In genomic region chr6:84522135-84522535, GRCh38 we compare ENCODE assay signal across 13 cellular contexts.
A peak's percentile ranks its signal among the peaks of the same experiment; 100 is the strongest.
DNase-seq lines count a peak whose midpoint lies in the region; ATAC-seq, FAIRE-seq and TF ChIP-seq lines count a peak whose summit lies in the region.
"Had no signal": no experiment of that assay in that cellular context is flagged by ENCODE, and none has a peak within 500 bp of the region (broad histone marks: within the 10 kb centered on the region; RNA-seq: fewer than 3 reads in every experiment).

No MANE protein-coding gene starts in this region.

- in situ Hi-C loops in G401 (cut with HindIII; ENCODE audit: low sequenced_read_pairs): no loop called here

- peak; percentile 48 for ATAC-seq in lung (ENCODE audit: insufficient read depth, low FRiP score)
- ATAC-seq in T-helper 17 cell: no peak
- no peak for ATAC-seq in GM18519 (IDR thresholded peaks at IDR 0.05; ENCODE audit: low FRiP score, unreplicated experiment)

- no peaks in the 10 kb centered on the region for H3K4me1 ChIP-seq in lung (ENCODE audit: control insufficient read depth in 2 of 2, insufficient read depth in 2 of 2, low read length in 2 of 2)

- H3K36me3 Mint-ChIP-seq in T-helper 17 cell (ENCODE audit: low read depth): no peaks in the 10 kb centered on the region
- H3K36me3 Mint-ChIP-seq: activated naive CD8-positive, alpha-beta T cell treated with anti-CD3 and anti-CD28 coated beads, Interleukin-2, amount 10 ng/mL, durations not matched to agents 7 days and 5 days; naive B cell had no signal

- no peak overlapping the region for H3K27ac ChIP-seq in lung (ENCODE audit: low read depth in 1 of 2, low read length in 1 of 2)

- H3K27ac Mint-ChIP-seq in T-helper 17 cell: no peak overlapping the region
- H3K27ac Mint-ChIP-seq: activated naive CD8-positive, alpha-beta T cell treated with anti-CD3 and anti-CD28 coated beads, Interleukin-2, amount 10 ng/mL, durations not matched to agents 7 days and 5 days had no signal

- H3K4me3 ChIP-seq in bronchial epithelial cell (ENCODE audit: low read depth, low read length): no peak overlapping the region
- H3K4me3 ChIP-seq in lung: no peak overlapping the region
- H3K4me3 ChIP-seq: tibial artery had no signal

- no peaks in the 10 kb centered on the region for H3K4me1 Mint-ChIP-seq in T-helper 17 cell
- H3K4me1 Mint-ChIP-seq: naive B cell had no signal

- H3K27me3 ChIP-seq in bronchial epithelial cell (ENCODE audit: control insufficient read depth, insufficient read depth, low read length) (no peaks in the 10 kb centered on the region), lung (ENCODE audit: control insufficient read depth, insufficient read depth) (no peaks in the 10 kb centered on the region)
- H3K27me3 ChIP-seq: tibial artery had no signal

- no peaks in the 10 kb centered on the region for H3K36me3 ChIP-seq in bronchial epithelial cell (ENCODE audit: control insufficient read depth, insufficient read depth, low read length)
- H3K36me3 ChIP-seq in lung (ENCODE audit: control insufficient read depth in 2 of 2, insufficient read depth in 2 of 2, low read length in 2 of 2): no peaks in the 10 kb centered on the region
- H3K36me3 ChIP-seq: tibial artery had no signal

- DNase-seq in AG09319 (ENCODE audit: extremely low read depth, low read depth) (peak; percentile 36), HT1080 (ENCODE audit: low read depth) (peak; percentile 96), bronchial epithelial cell (ENCODE audit: low read depth) (peak; percentile 94), lung (ENCODE audit: low spot score) (no peak), G401 (ENCODE audit: low spot score) (no peak), midbrain (lab: John Stamatoyannopoulos, UW) (no peak), T-helper 17 cell (no peak)
- DNase-seq: activated naive CD8-positive, alpha-beta T cell treated with anti-CD3 and anti-CD28 coated beads, Interleukin-2, amount 10 ng/mL, durations not matched to agents 7 days and 5 days; naive B cell; NCI-H1436; stimulated activated CD4-positive, alpha-beta T cell treated with anti-CD3 and anti-CD28 coated beads, Interleukin-4, amount 100 ng/mL, for 1 hour had no signal

- no peaks in the 10 kb centered on the region for H3K27me3 Mint-ChIP-seq in T-helper 17 cell
- H3K27me3 Mint-ChIP-seq: activated naive CD8-positive, alpha-beta T cell treated with anti-CD3 and anti-CD28 coated beads, Interleukin-2, amount 10 ng/mL, durations not matched to agents 7 days and 5 days; naive B cell had no signal

- TF ChIP-seq CTCF in AG09319 (IDR thresholded peaks at IDR 0.05; ENCODE audit: low read depth, low read length): no peak
- no peak for TF ChIP-seq CTCF in bronchial epithelial cell (IDR thresholded peaks at IDR 0.05; ENCODE audit: insufficient read depth, low read length, severe bottlenecking)
- TF ChIP-seq CTCF in lung (IDR thresholded peaks at IDR 0.05; ENCODE audit: control extremely low read depth, extremely low read depth): no peak

- no peak for FAIRE-seq in bronchial epithelial cell (lab: Jason Lieb, UNC)

- no peaks in the 10 kb centered on the region for H3K9me3 ChIP-seq in lung (ENCODE audit: control insufficient read depth in 2 of 2, insufficient read depth in 1 of 2, low read length in 1 of 2)
- no peaks in the 10 kb centered on the region for H3K9me3 ChIP-seq in T-helper 17 cell (ENCODE audit: control insufficient read depth, low read length, poor library complexity, severe bottlenecking)
- H3K9me3 ChIP-seq: tibial artery had no signal

- H3K4me3 Mint-ChIP-seq in T-helper 17 cell: no peak overlapping the region
- H3K4me3 Mint-ChIP-seq: activated naive CD8-positive, alpha-beta T cell treated with anti-CD3 and anti-CD28 coated beads, Interleukin-2, amount 10 ng/mL, durations not matched to agents 7 days and 5 days; naive B cell had no signal

Comparison
In these comparisons a context has a peak if more than half of its experiments do, and no peak if none do; other contexts are left out.
1. DNase-seq: peak in AG09319 (single experiment), HT1080 (single experiment) and bronchial epithelial cell (single experiment); none in lung (single experiment), G401 (single experiment), midbrain (single experiment) and T-helper 17 cell (0 of 3).